In the genomic region with DNA sequence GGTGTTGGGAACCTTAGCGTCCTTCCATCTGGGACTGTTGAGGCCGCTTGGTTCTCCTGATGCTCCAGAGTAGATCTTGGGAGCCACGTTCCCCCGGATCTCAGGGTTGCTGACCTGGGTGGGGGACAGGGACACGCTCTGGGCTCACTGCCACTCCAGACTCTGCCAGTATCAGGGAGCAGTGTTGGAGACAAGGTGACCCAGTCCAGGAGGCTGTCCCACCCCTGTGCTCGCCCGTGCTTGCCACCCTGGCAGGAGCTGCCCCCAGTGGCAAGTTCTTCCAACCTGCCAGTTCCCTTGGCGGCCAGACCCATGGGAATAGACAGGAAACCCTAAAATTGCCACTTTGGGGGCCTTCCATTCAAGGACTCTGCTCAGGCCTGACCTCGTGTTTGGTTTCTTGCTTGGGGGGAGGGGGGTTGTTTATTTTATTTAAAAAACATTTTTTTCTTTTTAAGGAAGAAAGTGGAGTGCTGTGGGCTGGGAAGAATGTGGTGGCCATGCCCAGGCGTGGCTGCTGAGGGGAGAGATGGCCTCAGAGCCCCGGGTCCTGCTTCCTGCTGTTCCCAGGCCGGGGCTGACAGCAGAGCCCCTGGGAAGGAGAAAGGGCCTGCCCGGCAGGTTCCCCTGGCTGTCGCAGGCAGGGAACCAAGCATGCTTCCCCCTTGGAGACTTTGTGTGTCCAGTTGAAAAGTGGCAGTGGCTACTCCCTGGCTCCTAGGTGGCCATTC, we compare ENCODE assay signal across 10 cellular contexts. TPM values are rescaled to one million over a fixed set of nuclear protein-coding genes. Genes with fewer than 3 reads are reported as not detected.
DNase-seq lines count a peak whose midpoint lies in the region; ATAC-seq, FAIRE-seq and TF ChIP-seq lines count a peak whose summit lies in the region.
"Had no signal": no experiment of that assay in that cellular context is flagged by ENCODE, and none has a peak within 500 bp of the region (broad histone marks: within the 10 kb centered on the region; RNA-seq: fewer than 3 reads in every experiment).

No MANE protein-coding gene starts in this region.

- H3K4me3 ChIP-seq in kidney (ENCODE audit: low read length in 2 of 2), result no peak overlapping the region
- H3K4me3 ChIP-seq in thoracic aorta, result no peak overlapping the region
- H3K4me3 ChIP-seq: MG63 had no signal

- peaks cover 62% of the 10 kb centered on the region for H3K4me1 Mint-ChIP-seq in activated T-helper 2 cell treated with anti-CD3 and anti-CD28 coated beads, Interferon-gamma antibody, Interleukin-2, Interleukin-4, amounts not matched to agents 10 μg/mL and 5 μg/mL and 100 μg/mL, durations not matched to agents 14 hours and 24 hours and 36 hours (ENCODE audit: low read depth)

- H3K36me3 ChIP-seq in kidney (ENCODE audit: control insufficient read depth in 1 of 2, insufficient read depth in 2 of 2, low read length in 2 of 2) (peaks cover 0 to 5% of the 10 kb centered on the region in 2 donors), thoracic aorta (no peaks in the 10 kb centered on the region)

- TF ChIP-seq CTCF in kidney (IDR thresholded peaks at IDR 0.05; ENCODE audit: borderline replicate concordance, extremely low read depth, insufficient read depth) (no peak), thoracic aorta (IDR thresholded peaks at IDR 0.05) (no peak)

- peak overlapping the region; percentile 94 for H3K4me3 Mint-ChIP-seq in activated T-helper 2 cell treated with anti-CD3 and anti-CD28 coated beads, Interferon-gamma antibody, Interleukin-2, Interleukin-4, amounts not matched to agents 10 μg/mL and 5 μg/mL and 100 μg/mL, durations not matched to agents 14 hours and 24 hours and 36 hours (ENCODE audit: low read depth)

- H3K9ac ChIP-seq in kidney (ENCODE audit: low read length in 2 of 2), result peak overlapping the region in 1 of 2 donors; percentile 25

- DNase-seq in activated CD4-positive, alpha-beta T cell treated with anti-CD3 and anti-CD28 coated beads for 48 hours, result peak; percentile 3
- DNase-seq in activated CD4-positive, alpha-beta T cell treated with anti-CD3 and anti-CD28 coated beads for 1 hour, result no peak
- DNase-seq in activated T-helper 2 cell treated with anti-CD3 and anti-CD28 coated beads, Interferon-gamma antibody, Interleukin-2, Interleukin-4, amounts not matched to agents 10 μg/mL and 5 μg/mL and 100 μg/mL, durations not matched to agents 14 hours and 24 hours and 36 hours (ENCODE audit: low spot score), result no peak
- peak; percentile 80 for DNase-seq in kidney
- DNase-seq in thoracic aorta (ENCODE audit: low spot score), result no peak
- no peak for DNase-seq in NCI-H1105 (lab: John Stamatoyannopoulos, UW)
- DNase-seq in NCI-H2171 (lab: John Stamatoyannopoulos, UW), result no peak
- DNase-seq: ACHN, MG63 had no signal

- FAIRE-seq in kidney (lab: Jason Lieb, UNC), result no peak

- no peaks in the 10 kb centered on the region for H3K27me3 ChIP-seq in thoracic aorta (replicated peaks; ENCODE audit: insufficient read depth)
- H3K27me3 ChIP-seq: MG63 had no signal

- no peaks in the 10 kb centered on the region for H3K9me3 ChIP-seq in kidney (ENCODE audit: control insufficient read depth in 1 of 2, low read length in 2 of 2)
- no peaks in the 10 kb centered on the region for H3K9me3 ChIP-seq in thoracic aorta
- H3K9me3 ChIP-seq: MG63 had no signal

- H3K36me3 Mint-ChIP-seq in activated T-helper 2 cell treated with anti-CD3 and anti-CD28 coated beads, Interferon-gamma antibody, Interleukin-2, Interleukin-4, amounts not matched to agents 10 μg/mL and 5 μg/mL and 100 μg/mL, durations not matched to agents 14 hours and 24 hours and 36 hours (ENCODE audit: low read depth), result peaks cover 83% of the 10 kb centered on the region

- H3K27me3 Mint-ChIP-seq in activated T-helper 2 cell treated with anti-CD3 and anti-CD28 coated beads, Interferon-gamma antibody, Interleukin-2, Interleukin-4, amounts not matched to agents 10 μg/mL and 5 μg/mL and 100 μg/mL, durations not matched to agents 14 hours and 24 hours and 36 hours (ENCODE audit: low read depth), result no peaks in the 10 kb centered on the region

- no peaks in the 10 kb centered on the region for H3K9me3 Mint-ChIP-seq in activated T-helper 2 cell treated with anti-CD3 and anti-CD28 coated beads, Interferon-gamma antibody, Interleukin-2, Interleukin-4, amounts not matched to agents 10 μg/mL and 5 μg/mL and 100 μg/mL, durations not matched to agents 14 hours and 24 hours and 36 hours

- H3K27ac ChIP-seq in kidney (ENCODE audit: low read depth in 2 of 2, low read length in 2 of 2) (peak overlapping the region; percentile 33 to 43), thoracic aorta (peak overlapping the region; percentile 69 to 71)

- ATAC-seq in thoracic aorta (ENCODE audit: insufficient number of reproducible peaks, low FRiP score, low read depth), result no peak
- ATAC-seq in GM21423 (IDR thresholded peaks at IDR 0.05; ENCODE audit: unreplicated experiment), result no peak

- H3K4me1 ChIP-seq in kidney (ENCODE audit: control insufficient read depth in 1 of 2, insufficient read depth in 1 of 2, low read depth in 1 of 2, low read length in 2 of 2) (peaks cover 49 to 84% of the 10 kb centered on the region in 2 donors), thoracic aorta (ENCODE audit: control insufficient read depth in 1 of 2, low read depth in 2 of 2) (peaks cover 88 to 100% of the 10 kb centered on the region in 2 donors)

- intact Hi-C loops in activated T-helper 2 cell treated with anti-CD3 and anti-CD28 coated beads, Interferon-gamma antibody, Interleukin-2, Interleukin-4, amounts not matched to agents 10 μg/mL and 5 μg/mL and 100 μg/mL, durations not matched to agents 14 hours and 24 hours and 36 hours (cut with micrococcal nuclease), result loop anchor here (5.0 kb wide), 2 partner anchors 129 to 234 kb away; partner anchors contain the start of genes CDK2AP2, PITPNM1, PPP1CA and TBC1D10C
- intact Hi-C loops in kidney (cut with DNase I), result no loop called here

- peak overlapping the region; percentile 98 for H3K27ac Mint-ChIP-seq in activated T-helper 2 cell treated with anti-CD3 and anti-CD28 coated beads, Interferon-gamma antibody, Interleukin-2, Interleukin-4, amounts not matched to agents 10 μg/mL and 5 μg/mL and 100 μg/mL, durations not matched to agents 14 hours and 24 hours and 36 hours

RNA-seq across cellular contexts. Expression of gene GRK2, which starts 7.2 kb away (rescaled TPM):
- 282 and 287 TPM in 2 replicates for total RNA-seq in activated T-helper 2 cell treated with anti-CD3 and anti-CD28 coated beads, Interferon-gamma antibody, Interleukin-2, Interleukin-4, amounts not matched to agents 10 μg/mL and 5 μg/mL and 100 μg/mL, durations not matched to agents 14 hours and 24 hours and 36 hours
- total RNA-seq in kidney (80.8 TPM), thoracic aorta (10 to 100 TPM; 72.8 to 85.2 TPM)
- 28.2 TPM for polyA plus RNA-seq in kidney (ENCODE audit: insufficient read depth, low read depth, low replicate concordance)

RNA-seq across cellular contexts. Expression of gene ANKRD13D, which starts 15.7 kb away (rescaled TPM):
- total RNA-seq in activated T-helper 2 cell treated with anti-CD3 and anti-CD28 coated beads, Interferon-gamma antibody, Interleukin-2, Interleukin-4, amounts not matched to agents 10 μg/mL and 5 μg/mL and 100 μg/mL, durations not matched to agents 14 hours and 24 hours and 36 hours, result 119 and 135 TPM in 2 replicates
- total RNA-seq in kidney (68.3 TPM), thoracic aorta (100 to 1,000 TPM in 1 of 2 donors, 10 to 100 TPM in 1; 66.6 to 101 TPM)
- polyA plus RNA-seq in kidney (ENCODE audit: insufficient read depth, low read depth, low replicate concordance), result 21.9 TPM

RNA-seq across cellular contexts. Expression of gene SSH3, which starts 29.9 kb away (rescaled TPM):
- total RNA-seq in activated T-helper 2 cell treated with anti-CD3 and anti-CD28 coated beads, Interferon-gamma antibody, Interleukin-2, Interleukin-4, amounts not matched to agents 10 μg/mL and 5 μg/mL and 100 μg/mL, durations not matched to agents 14 hours and 24 hours and 36 hours, result 12.1 and 16.2 TPM in 2 replicates
- 68.9 TPM for total RNA-seq in kidney
- polyA plus RNA-seq in kidney (ENCODE audit: insufficient read depth, low read depth, low replicate concordance), result 25.0 TPM
- 10 to 100 TPM; 39.4 to 59.0 TPM for total RNA-seq in thoracic aorta

Comparison
In these comparisons a context has a peak if more than half of its experiments do, and no peak if none do; other contexts are left out.
1. DNase-seq: peak in activated CD4-positive, alpha-beta T cell treated with anti-CD3 and anti-CD28 coated beads for 48 hours (single experiment) and kidney (single experiment); none in activated CD4-positive, alpha-beta T cell treated with anti-CD3 and anti-CD28 coated beads for 1 hour (single experiment), activated T-helper 2 cell treated with anti-CD3 and anti-CD28 coated beads, Interferon-gamma antibody, Interleukin-2, Interleukin-4, amounts not matched to agents 10 μg/mL and 5 μg/mL and 100 μg/mL, durations not matched to agents 14 hours and 24 hours and 36 hours (single experiment), thoracic aorta (single experiment), NCI-H1105 (single experiment) and NCI-H2171 (single experiment).